23 cellular contexts compared by ENCODE assay signal in genomic region chr19:17532116-17532515, GRCh38.
"Had no signal": no experiment of that assay in that cellular context is flagged by ENCODE, and none has a peak within 500 bp of the region (broad histone marks: within the 10 kb centered on the region; RNA-seq: fewer than 3 reads in every experiment).

No MANE protein-coding gene starts in this region.

- H3K4me1 ChIP-seq: Peyer's patch had no signal

- H3K27ac Mint-ChIP-seq: T-helper 17 cell had no signal

- H3K4me3 Mint-ChIP-seq: T-helper 17 cell had no signal

- H3K27me3 Mint-ChIP-seq: T-helper 17 cell had no signal

- ATAC-seq: Right ventricle myocardium inferior, SK-N-SH treated with all-trans-retinoic acid at 6 μM for 48 hours, T-helper 17 cell had no signal

- H3K27me3 ChIP-seq: Peyer's patch had no signal

- H3K36me3 ChIP-seq: MG63, Peyer's patch, SJCRH30 had no signal

- H3K4me2 ChIP-seq: PC-9 had no signal

- H3K27ac ChIP-seq: PC-9, Peyer's patch, SJCRH30 had no signal

- DNase-seq: Karpas-422, KG1, MG63, NCI-H1105, NCI-H1417, NCI-H1436 treated with DMSO at 0.1 percent for 48 hours, NCI-H1694, NCI-H187 treated with DMSO at 0.1 percent for 48 hours, NCI-H2081, NCI-H2107, NCI-H2227 treated with DMSO at 0.1 percent for 48 hours, NCI-H524, NCI-H69, NCI-H774, OCI-M1, PC-9, Peyer's patch, SHP77 treated with DMSO at 0.1 percent for 48 hours, SJCRH30, T-helper 1 cell, T-helper 17 cell had no signal

- H3K4me1 Mint-ChIP-seq: T-helper 17 cell had no signal

- H3K4me3 ChIP-seq: MG63, PC-9, Peyer's patch, SJCRH30 had no signal

- H2AFZ ChIP-seq: PC-9 had no signal
